Comparison of ENCODE assay signal across 13 cellular contexts in genomic region chr21:38306407-38306806, GRCh38. TPM values are rescaled to one million over a fixed set of nuclear protein-coding genes. Genes with fewer than 3 reads are reported as not detected.
DNase-seq lines count a peak whose midpoint lies in the region; ATAC-seq and TF ChIP-seq lines count a peak whose summit lies in the region.
"Had no signal": no experiment of that assay in that cellular context is flagged by ENCODE, and none has a peak within 500 bp of the region (broad histone marks: within the 10 kb centered on the region; RNA-seq: fewer than 3 reads in every experiment).

No MANE protein-coding gene starts in this region.

- no peaks in the 10 kb centered on the region for H3K36me3 ChIP-seq in lower lobe of right lung
- H3K36me3 ChIP-seq: gastroesophageal sphincter had no signal

- no peaks in the 10 kb centered on the region for H3K27me3 ChIP-seq in lower lobe of right lung (ENCODE audit: low read depth)

- intact Hi-C loops in lower lobe of right lung (cut with DNase I): no loop called here

- ATAC-seq in lower lobe of right lung: peak in 1 of 2 donors; percentile 37
- ATAC-seq in HG02884 (IDR thresholded peaks at IDR 0.05; ENCODE audit: unreplicated experiment): no peak
- no peak for ATAC-seq in HG02840 (IDR thresholded peaks at IDR 0.05; ENCODE audit: low FRiP score, unreplicated experiment)
- ATAC-seq: gastroesophageal sphincter, mucosa of descending colon had no signal

- DNase-seq in AG10803 (ENCODE audit: low read depth) (peak; percentile 69), HT1080 (ENCODE audit: low read depth) (peak; percentile 94), astrocyte of the spinal cord (ENCODE audit: low read depth, low spot score) (peak; percentile 89), lower lobe of right lung (no peak), NCI-H1930 (lab: John Stamatoyannopoulos, UW) (no peak), pons (ENCODE audit: low spot score) (no peak)
- DNase-seq: activated CD8-positive, alpha-beta memory T cell treated with anti-CD3 and anti-CD28 coated beads for 24 hours; mucosa of descending colon; NCI-H2171 treated with DMSO at 0.1 percent for 48 hours had no signal

- in situ Hi-C loops in astrocyte of the spinal cord (cut with HindIII; ENCODE audit: low sequenced_read_pairs): no loop called here

- peak overlapping the region; percentile 51 for H3K27ac ChIP-seq in lower lobe of right lung
- H3K27ac ChIP-seq: gastroesophageal sphincter had no signal

- no peak for TF ChIP-seq CTCF in AG10803 (conservative IDR thresholded peaks at IDR 0.05; ENCODE audit: low read length)
- TF ChIP-seq CTCF in astrocyte of the spinal cord (IDR thresholded peaks at IDR 0.05; ENCODE audit: low read depth, low read length): no peak
- TF ChIP-seq CTCF in lower lobe of right lung (IDR thresholded peaks at IDR 0.05): no peak

- no peak overlapping the region for H3K4me3 ChIP-seq in AG10803 (ENCODE audit: low read length)
- H3K4me3 ChIP-seq in astrocyte of the spinal cord (ENCODE audit: low read depth, low read length): no peak overlapping the region
- H3K4me3 ChIP-seq in lower lobe of right lung: no peak overlapping the region
- H3K4me3 ChIP-seq: gastroesophageal sphincter, mucosa of descending colon had no signal

- H3K4me1 ChIP-seq in lower lobe of right lung: peaks cover 35% of the 10 kb centered on the region
- H3K4me1 ChIP-seq: gastroesophageal sphincter had no signal

- no peaks in the 10 kb centered on the region for H3K9me3 ChIP-seq in lower lobe of right lung
- H3K9me3 ChIP-seq: gastroesophageal sphincter, mucosa of descending colon had no signal

RNA-seq across cellular contexts. Expression of gene KCNJ15, which starts 49.6 kb away (rescaled TPM):
- 5.9 and 7.8 TPM in 2 replicates for total RNA-seq in HT1080 (2014; rRNA removed; shearing (Covaris generic))
- 0.83 and 1.6 TPM in 2 replicates for polyA plus RNA-seq in HT1080 (2015; cell fraction: cytosol; rRNA removed)
- polyA plus RNA-seq in HT1080 (2015; cell fraction: nucleus; rRNA removed): 3.2 and 3.8 TPM in 2 replicates
- 62.7 TPM for total RNA-seq in lower lobe of right lung
- total RNA-seq: CD8-positive, alpha-beta memory T cell had no signal
- polyA plus RNA-seq: CD8-positive, alpha-beta memory T cell had no signal

Comparison
In these comparisons a context has a peak if more than half of its experiments do, and no peak if none do; other contexts are left out.
1. DNase-seq: peak in AG10803 (single experiment), HT1080 (single experiment) and astrocyte of the spinal cord (single experiment); none in lower lobe of right lung (single experiment), NCI-H1930 (0 of 2) and pons (single experiment).